Comparison of ENCODE assay signal across 17 cellular contexts in genomic region chr6:150596439-150596838, GRCh38. TPM values are rescaled to one million over a fixed set of nuclear protein-coding genes. Genes with fewer than 3 reads are reported as not detected.
DNase-seq lines count a peak whose midpoint lies in the region; ATAC-seq and TF ChIP-seq lines count a peak whose summit lies in the region.
"Had no signal": no experiment of that assay in that cellular context is flagged by ENCODE, and none has a peak within 500 bp of the region (broad histone marks: within the 10 kb centered on the region; RNA-seq: fewer than 3 reads in every experiment).

No MANE protein-coding gene starts in this region.

- peak overlapping the region; percentile 4; the same call in 1 of the 2 replicates for H3K4me2 ChIP-seq in OCI-LY1 (ENCODE audit: low read length)

- no peak overlapping the region for H3K4me3 ChIP-seq in OCI-LY1 (ENCODE audit: low read depth, low read length, poor library complexity, severe bottlenecking)

- no peaks in the 10 kb centered on the region for H3F3A ChIP-seq in OCI-LY1 (ENCODE audit: insufficient read depth, low read length)

- H3K4me1 ChIP-seq in OCI-LY1 (ENCODE audit: insufficient read depth, low read length, severe bottlenecking): peaks cover 51% of the 10 kb centered on the region

- in situ Hi-C loops in KBM-7 (cut with MboI; ENCODE audit: low pct_unique_long_range_greater_than_20kb, low sequenced_read_pairs): no loop called here

- peaks cover 23 to 37% of the 10 kb centered on the region in 2 donors for H3K4me1 Mint-ChIP-seq in stimulated activated naive B cell treated with anti-CD40 and anti-IgM and Interleukin-4, amounts not matched to agents 10 μg/mL and 1 μg/mL and 100 μg/mL, for 72 hours

- H3K27me3 ChIP-seq in OCI-LY1 (ENCODE audit: insufficient read depth, low read length): no peaks in the 10 kb centered on the region

- H3K27ac Mint-ChIP-seq in stimulated activated naive B cell treated with anti-CD40 and anti-IgM and Interleukin-4, amounts not matched to agents 10 μg/mL and 1 μg/mL and 100 μg/mL, for 72 hours: peak overlapping the region; percentile 48
- H3K27ac Mint-ChIP-seq: CD4-positive, CD25-positive, alpha-beta regulatory T cell had no signal

- H3K9me3 ChIP-seq in OCI-LY1 (ENCODE audit: low read length): no peaks in the 10 kb centered on the region

- H3K9ac ChIP-seq in OCI-LY1 (ENCODE audit: low read length): no peak overlapping the region

- DNase-seq in LoVo (ENCODE audit: low spot score) (peak; percentile 28), left kidney (ENCODE audit: low read depth, low spot score) (peak; percentile 43), mucosa of gallbladder (ENCODE audit: low spot score) (no peak), KBM-7 (no peak)
- DNase-seq in stimulated activated naive B cell treated with anti-CD40 and anti-IgM and Interleukin-4, amounts not matched to agents 10 μg/mL and 1 μg/mL and 100 μg/mL, for 72 hours: no peak
- DNase-seq: CD4-positive, CD25-positive, alpha-beta regulatory T cell; DMS79 treated with DMSO at 0.1 percent for 48 hours; Kasumi-1; NCI-H1105; NCI-H1694; NCI-H2107; NCI-H345; NCI-H69; SW 1271 had no signal

- no peak for TF ChIP-seq CTCF in OCI-LY1 (IDR thresholded peaks at IDR 0.05; ENCODE audit: low read length)

- H3K27ac ChIP-seq in OCI-LY1 (ENCODE audit: low read depth, low read length, poor library complexity, severe bottlenecking): peak overlapping the region; percentile 38

- H3K4me3 Mint-ChIP-seq in stimulated activated naive B cell treated with anti-CD40 and anti-IgM and Interleukin-4, amounts not matched to agents 10 μg/mL and 1 μg/mL and 100 μg/mL, for 72 hours: no peak overlapping the region

- no peaks in the 10 kb centered on the region for H3K36me3 ChIP-seq in OCI-LY1 (ENCODE audit: insufficient read depth, low read length)

- H2AFZ ChIP-seq in OCI-LY1 (ENCODE audit: low read length): no peak overlapping the region

- H4K20me1 ChIP-seq in OCI-LY1 (ENCODE audit: insufficient read depth, low read length): no peaks in the 10 kb centered on the region

- H3K79me2 ChIP-seq in OCI-LY1 (ENCODE audit: insufficient read depth, low read length): peaks cover 9% of the 10 kb centered on the region

- ATAC-seq in stimulated activated naive B cell treated with anti-CD40 and anti-IgM and Interleukin-4, amounts not matched to agents 10 μg/mL and 1 μg/mL and 100 μg/mL, for 72 hours (replicated peaks): no peak
- no peak for ATAC-seq in HG03095 (IDR thresholded peaks at IDR 0.05; ENCODE audit: unreplicated experiment)

- H3K27me3 Mint-ChIP-seq in stimulated activated naive B cell treated with anti-CD40 and anti-IgM and Interleukin-4, amounts not matched to agents 10 μg/mL and 1 μg/mL and 100 μg/mL, for 72 hours: no peaks in the 10 kb centered on the region

- H3K36me3 Mint-ChIP-seq in stimulated activated naive B cell treated with anti-CD40 and anti-IgM and Interleukin-4, amounts not matched to agents 10 μg/mL and 1 μg/mL and 100 μg/mL, for 72 hours: peaks cover 0 to 6% of the 10 kb centered on the region in 2 donors
- H3K36me3 Mint-ChIP-seq: CD4-positive, CD25-positive, alpha-beta regulatory T cell had no signal

- no peaks in the 10 kb centered on the region for H3K9me3 Mint-ChIP-seq in stimulated activated naive B cell treated with anti-CD40 and anti-IgM and Interleukin-4, amounts not matched to agents 10 μg/mL and 1 μg/mL and 100 μg/mL, for 72 hours
- H3K9me3 Mint-ChIP-seq: CD4-positive, CD25-positive, alpha-beta regulatory T cell had no signal

- no peaks in the 10 kb centered on the region for H3K9me2 ChIP-seq in OCI-LY1 (ENCODE audit: low read depth, low read length)

RNA-seq across cellular contexts. Expression of gene PLEKHG1, which starts 3.2 kb away (rescaled TPM):
- 24.5 TPM for total RNA-seq in mucosa of gallbladder
- total RNA-seq: G401 had no signal

Comparison
In these comparisons a context has a peak if more than half of its experiments do, and no peak if none do; other contexts are left out.
1. DNase-seq: peak in LoVo (single experiment) and left kidney (single experiment); none in stimulated activated naive B cell treated with anti-CD40 and anti-IgM and Interleukin-4, amounts not matched to agents 10 μg/mL and 1 μg/mL and 100 μg/mL, for 72 hours (single experiment), mucosa of gallbladder (single experiment) and KBM-7 (single experiment).